8 cellular contexts compared by ENCODE assay signal in the genomic region with DNA sequence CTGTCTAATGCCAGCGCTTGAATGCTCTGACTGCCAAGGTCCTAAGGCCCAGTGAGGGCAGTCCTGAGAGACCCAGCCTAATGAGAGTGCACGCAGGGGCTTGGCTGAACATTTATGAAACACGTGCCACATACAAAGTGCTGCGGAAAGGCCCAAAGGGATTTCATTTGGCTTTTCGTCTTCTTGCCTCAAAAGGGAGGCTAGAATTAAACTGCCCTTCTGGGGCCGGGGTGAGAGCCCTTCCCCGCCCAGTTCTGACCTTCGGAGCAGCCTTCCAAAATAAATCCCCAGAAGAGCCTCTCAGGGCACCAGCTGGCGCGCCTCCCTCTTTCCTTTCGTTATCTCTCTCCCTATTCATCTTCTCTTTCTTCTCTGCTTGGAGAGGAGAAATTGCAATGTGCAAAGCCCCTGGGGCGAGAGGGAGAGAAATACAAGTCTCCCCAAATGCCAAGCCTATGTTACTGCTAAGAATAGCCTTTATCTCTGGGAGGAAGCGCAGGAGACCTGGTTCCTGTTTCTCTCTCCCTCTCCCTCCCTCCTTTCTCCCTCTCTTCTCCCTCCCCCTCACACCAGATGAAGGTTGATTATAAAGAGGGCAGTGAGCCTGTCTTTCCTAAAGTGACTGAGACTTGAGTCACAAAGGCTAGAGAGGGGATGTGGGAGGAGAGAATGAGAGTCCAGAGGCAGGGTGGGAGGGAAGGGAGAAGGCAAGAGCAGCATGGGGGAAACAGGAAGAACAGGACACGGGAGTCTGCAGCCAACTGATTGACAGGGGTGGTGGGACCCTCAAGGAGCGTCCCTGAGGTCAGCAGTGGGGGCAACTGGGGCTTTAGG. TPM values are rescaled to one million over a fixed set of nuclear protein-coding genes. Genes with fewer than 3 reads are reported as not detected.
DNase-seq lines count a peak whose midpoint lies in the region; ATAC-seq and TF ChIP-seq lines count a peak whose summit lies in the region.

No MANE protein-coding gene starts in this region.

- peak overlapping the region; percentile 90 for H2AFZ ChIP-seq in mammary epithelial cell (ENCODE audit: low read depth, low read length)

- dilution Hi-C loops in mammary epithelial cell (cut with HindIII; ENCODE audit: low sequenced_read_pairs): loop anchor here (5.0 kb wide), 1 partner anchor 132 kb away; no protein-coding TSS in a partner anchor

- H3K27me3 Mint-ChIP-seq in CD8-positive, alpha-beta memory T cell: peaks cover 9 to 15% of the 10 kb centered on the region in 2 donors
- peaks cover 8% of the 10 kb centered on the region for H3K27me3 Mint-ChIP-seq in stimulated activated naive CD8-positive, alpha-beta T cell treated with anti-CD3 and anti-CD28 coated beads, Interleukin-15, Interleukin-2, amounts not matched to agents 100 ng/mL and 50 ng/mL, for 24 hours

- H3K27ac Mint-ChIP-seq in CD8-positive, alpha-beta memory T cell: peak overlapping the region in 6 of 8 donors; percentile 16 to 71 (median 40)
- peak overlapping the region; percentile 85 for H3K27ac Mint-ChIP-seq in stimulated activated naive CD8-positive, alpha-beta T cell treated with anti-CD3 and anti-CD28 coated beads, Interleukin-15, Interleukin-2, amounts not matched to agents 100 ng/mL and 50 ng/mL, for 24 hours

- CTCF ChIA-PET in CD8-positive, alpha-beta memory T cell (lab: Charles Lee): interaction anchor here (0.7 to 14.4 kb wide), 36 partner anchors 8 to 746 kb away, joined by 3 to 186 read pairs (median 4); a partner anchor contains a TSS
- CTCF ChIA-PET in mammary epithelial cell (lab: Charles Lee; ENCODE audit: low non-redundant PET): interaction anchor here (0.6 to 1.1 kb wide), 6 partner anchors 19 to 407 kb away, joined by 3 to 28 read pairs (median 4); no protein-coding TSS in a partner anchor

- no peak for TF ChIP-seq CTCF in mammary epithelial cell (conservative IDR thresholded peaks at IDR 0.05 in 1 of 2, IDR thresholded peaks at IDR 0.05 in 1 of 2; ENCODE audit: extremely low read depth in 1 of 2, insufficient read depth in 1 of 2, low read depth in 1 of 2, low read length in 2 of 2)
- no peak for TF ChIP-seq CTCF in kidney epithelial cell (IDR thresholded peaks at IDR 0.05; ENCODE audit: insufficient read depth, low read length, poor library complexity, severe bottlenecking)

- intact Hi-C loops in mammary epithelial cell (cut with micrococcal nuclease): loop anchor here (1.0 to 5.0 kb wide), 6 partner anchors 63 to 593 kb away; a partner anchor contains a TSS

- no peaks in the 10 kb centered on the region for H4K20me1 ChIP-seq in mammary epithelial cell (ENCODE audit: insufficient read depth, low read length)

- ATAC-seq in GM19372 (IDR thresholded peaks at IDR 0.05; ENCODE audit: low read depth, unreplicated experiment) (peak; percentile 21), HG03378 (IDR thresholded peaks at IDR 0.05; ENCODE audit: unreplicated experiment) (peak; percentile 34)

- in situ Hi-C loops in mammary epithelial cell (cut with MboI; ENCODE audit: low sequenced_read_pairs in 2 of 2): loop anchor here (5.0 to 10.0 kb wide), 4 partner anchors 135 to 315 kb away; no protein-coding TSS in a partner anchor

- H3K4me1 Mint-ChIP-seq in CD8-positive, alpha-beta memory T cell: peaks cover 9 to 19% (median 18%) of the 10 kb centered on the region in 3 donors
- peaks cover 20% of the 10 kb centered on the region for H3K4me1 Mint-ChIP-seq in stimulated activated naive CD8-positive, alpha-beta T cell treated with anti-CD3 and anti-CD28 coated beads, Interleukin-15, Interleukin-2, amounts not matched to agents 100 ng/mL and 50 ng/mL, for 24 hours (ENCODE audit: low read depth)

- DNase-seq in CD8-positive, alpha-beta memory T cell: no peak
- DNase-seq in mammary epithelial cell (peak; percentile 80), kidney epithelial cell (ENCODE audit: low read depth) (peak; percentile 50), NCI-H774 (lab: John Stamatoyannopoulos, UW) (no peak)

- H3K9ac ChIP-seq in mammary epithelial cell (ENCODE audit: insufficient read depth, low read length): peak overlapping the region; percentile 72

- no peak overlapping the region for H3K27ac ChIP-seq in CD8-positive, alpha-beta memory T cell (ENCODE audit: low read depth, low read length)
- H3K27ac ChIP-seq in mammary epithelial cell (ENCODE audit: insufficient read depth, low read depth, low read length): peak overlapping the region; percentile 53

- POLR2A ChIA-PET in CD8-positive, alpha-beta memory T cell (lab: Charles Lee): interaction anchor here (0.7 kb wide), 1 partner anchor 464 kb away, joined by 3 read pairs; no protein-coding TSS in a partner anchor

- no TSS peak for BruUV-seq in mammary epithelial cell (replicated peaks; lab: Mats Ljungman, UMichigan)

- no peaks in the 10 kb centered on the region for H3K9me3 Mint-ChIP-seq in CD8-positive, alpha-beta memory T cell
- no peaks in the 10 kb centered on the region for H3K9me3 Mint-ChIP-seq in stimulated activated naive CD8-positive, alpha-beta T cell treated with anti-CD3 and anti-CD28 coated beads, Interleukin-15, Interleukin-2, amounts not matched to agents 100 ng/mL and 50 ng/mL, for 24 hours

- no peaks in the 10 kb centered on the region for H3K9me3 ChIP-seq in CD8-positive, alpha-beta memory T cell (ENCODE audit: low read length)
- no peaks in the 10 kb centered on the region for H3K9me3 ChIP-seq in mammary epithelial cell (replicated peaks; ENCODE audit: insufficient read depth, low read length)

- peak overlapping the region; percentile 35 for H3K4me3 ChIP-seq in CD8-positive, alpha-beta memory T cell (ENCODE audit: low read length)
- peak overlapping the region; percentile 41 to 70 (median 43) for H3K4me3 ChIP-seq in mammary epithelial cell (replicated peaks in 1 of 3; ENCODE audit: insufficient read depth in 1 of 3, low read depth in 2 of 3, low read length in 3 of 3)
- H3K4me3 ChIP-seq in kidney epithelial cell (ENCODE audit: low read depth, low read length): peak overlapping the region; percentile 28

- no peaks in the 10 kb centered on the region for H3K36me3 Mint-ChIP-seq in CD8-positive, alpha-beta memory T cell
- no peaks in the 10 kb centered on the region for H3K36me3 Mint-ChIP-seq in stimulated activated naive CD8-positive, alpha-beta T cell treated with anti-CD3 and anti-CD28 coated beads, Interleukin-15, Interleukin-2, amounts not matched to agents 100 ng/mL and 50 ng/mL, for 24 hours (ENCODE audit: low read depth)

- peak overlapping the region; percentile 87 for H3K4me2 ChIP-seq in mammary epithelial cell (ENCODE audit: insufficient read depth, low read depth, low read length)

- peak overlapping the region in 5 of 7 donors; percentile 9 to 58 (median 48) for H3K4me3 Mint-ChIP-seq in CD8-positive, alpha-beta memory T cell
- peak overlapping the region; percentile 79 for H3K4me3 Mint-ChIP-seq in stimulated activated naive CD8-positive, alpha-beta T cell treated with anti-CD3 and anti-CD28 coated beads, Interleukin-15, Interleukin-2, amounts not matched to agents 100 ng/mL and 50 ng/mL, for 24 hours

- peaks cover 10% of the 10 kb centered on the region for H3K27me3 ChIP-seq in CD8-positive, alpha-beta memory T cell (ENCODE audit: insufficient read depth, low read length, poor library complexity, severe bottlenecking)
- no peaks in the 10 kb centered on the region for H3K27me3 ChIP-seq in mammary epithelial cell (ENCODE audit: insufficient read depth, low read length)
- H3K27me3 ChIP-seq in kidney epithelial cell (ENCODE audit: control insufficient read depth, insufficient read depth, low read length): no peaks in the 10 kb centered on the region

- WGBS in mammary epithelial cell (ENCODE audit: low coverage, missing lambda C conversion rate): 6% methylated on average over 12 of the region's 15 CpGs

- H3K79me2 ChIP-seq in mammary epithelial cell (ENCODE audit: insufficient read depth, low read length): no peaks in the 10 kb centered on the region

- peaks cover 8% of the 10 kb centered on the region for H3K4me1 ChIP-seq in CD8-positive, alpha-beta memory T cell (ENCODE audit: insufficient read depth, low read length)
- H3K4me1 ChIP-seq in mammary epithelial cell (ENCODE audit: insufficient read depth, low read length): peaks cover 5% of the 10 kb centered on the region

- no peaks in the 10 kb centered on the region for H3K36me3 ChIP-seq in CD8-positive, alpha-beta memory T cell (ENCODE audit: insufficient read depth, low read length)
- no peaks in the 10 kb centered on the region for H3K36me3 ChIP-seq in mammary epithelial cell (ENCODE audit: insufficient read depth, low read length)
- no peaks in the 10 kb centered on the region for H3K36me3 ChIP-seq in kidney epithelial cell (ENCODE audit: control insufficient read depth, insufficient read depth, low read length)

TF ChIP-seq in PFSK-1, 5 proteins besides CTCF, POLR2A, EP300 and RAD21 (continues in another document):
- TF ChIP-seq FOXP2 (optimal IDR thresholded peaks at IDR 0.05; ENCODE audit: borderline replicate concordance, extremely low read depth, extremely low read length, insufficient read depth) (peak; percentile 36), SIN3A (IDR thresholded peaks at IDR 0.05; ENCODE audit: borderline replicate concordance, insufficient read depth, low read length) (peak; percentile 52; the same call in 1 of the 2 replicates)

RNA-seq across cellular contexts. Expression of a gene that starts 36.7 kb away (rescaled TPM):
- 100 to 1,000 TPM; 102 to 103 TPM for total RNA-seq in CD8-positive, alpha-beta memory T cell
- polyA plus RNA-seq in CD8-positive, alpha-beta memory T cell: 263 TPM
- 278 TPM for polyA plus RNA-seq in PFSK-1 (2012; ENCODE audit: insufficient read length, low read depth)
- total RNA-seq in mammary epithelial cell: 10 to 100 TPM; 31.5 to 99.0 TPM
- 193 TPM for polyA plus RNA-seq in mammary epithelial cell
- 111 TPM for polyA minus RNA-seq in mammary epithelial cell
- 52.1 and 117 TPM in 2 replicates for total RNA-seq in kidney epithelial cell

Comparison
In these comparisons a context has a peak if more than half of its experiments do, and no peak if none do; other contexts are left out.
1. DNase-seq: peak in mammary epithelial cell (single experiment) and kidney epithelial cell (single experiment); none in CD8-positive, alpha-beta memory T cell (0 of 5) and NCI-H774 (single experiment).
2. Peak in every context shown above with its lines, with median percentiles within 50 percentile points of each other: H3K4me3 ChIP-seq.